ENCODE assay signal across 8 cellular contexts in genomic region chr6:41785689-41786450, GRCh38. TPM values are rescaled to one million over a fixed set of nuclear protein-coding genes. Genes with fewer than 3 reads are reported as not detected.
DNase-seq lines count a peak whose midpoint lies in the region; ATAC-seq, FAIRE-seq and TF ChIP-seq lines count a peak whose summit lies in the region.

No MANE protein-coding gene starts in this region.

- H3K27ac Mint-ChIP-seq in stimulated activated naive CD8-positive, alpha-beta T cell treated with anti-CD3 and anti-CD28 coated beads, Interleukin-15, Interleukin-2, amounts not matched to agents 100 ng/mL and 50 ng/mL, for 24 hours: no peak overlapping the region

- H3K27me3 Mint-ChIP-seq in stimulated activated naive CD8-positive, alpha-beta T cell treated with anti-CD3 and anti-CD28 coated beads, Interleukin-15, Interleukin-2, amounts not matched to agents 100 ng/mL and 50 ng/mL, for 24 hours: peaks cover 4% of the 10 kb centered on the region

- H3K27me3 ChIP-seq in pancreas: no peaks in the 10 kb centered on the region

- intact Hi-C loops in pancreas (cut with DNase I): loop anchor here in 2 of 3 donors (10.0 kb wide), 2 partner anchors 149 to 259 kb away; no protein-coding TSS in a partner anchor

- peak overlapping the region; percentile 97 for H3K4me3 Mint-ChIP-seq in stimulated activated naive CD8-positive, alpha-beta T cell treated with anti-CD3 and anti-CD28 coated beads, Interleukin-15, Interleukin-2, amounts not matched to agents 100 ng/mL and 50 ng/mL, for 24 hours

- no peak for FAIRE-seq in pancreas (lab: Jason Lieb, UNC)

- ATAC-seq in stimulated activated naive CD8-positive, alpha-beta T cell treated with anti-CD3 and anti-CD28 coated beads, Interleukin-15, Interleukin-2, amounts not matched to agents 100 U/mL and 50 U/mL, for 24 hours: no peak
- no peak for ATAC-seq in pancreas
- no peak for ATAC-seq in GM21515 (IDR thresholded peaks at IDR 0.05; ENCODE audit: unreplicated experiment)

- no peak for TF ChIP-seq CTCF in WI38 (IDR thresholded peaks at IDR 0.05; ENCODE audit: low read depth, low read length)
- no peak for TF ChIP-seq CTCF in pancreas (IDR thresholded peaks at IDR 0.05)

- peaks cover 14 to 20% (median 16%) of the 10 kb centered on the region in 3 donors for H3K4me1 ChIP-seq in pancreas

- H3K9me3 Mint-ChIP-seq in stimulated activated naive CD8-positive, alpha-beta T cell treated with anti-CD3 and anti-CD28 coated beads, Interleukin-15, Interleukin-2, amounts not matched to agents 100 ng/mL and 50 ng/mL, for 24 hours: no peaks in the 10 kb centered on the region

- peaks cover 0 to 9% (median 3%) of the 10 kb centered on the region in 3 donors for H3K36me3 ChIP-seq in pancreas

- peaks cover 22% of the 10 kb centered on the region for H3K36me3 Mint-ChIP-seq in stimulated activated naive CD8-positive, alpha-beta T cell treated with anti-CD3 and anti-CD28 coated beads, Interleukin-15, Interleukin-2, amounts not matched to agents 100 ng/mL and 50 ng/mL, for 24 hours (ENCODE audit: low read depth)

- H3K27ac ChIP-seq in pancreas: peak overlapping the region in 2 of 4 donors; percentile 92 to 93

- peaks cover 29% of the 10 kb centered on the region for H3K4me1 Mint-ChIP-seq in stimulated activated naive CD8-positive, alpha-beta T cell treated with anti-CD3 and anti-CD28 coated beads, Interleukin-15, Interleukin-2, amounts not matched to agents 100 ng/mL and 50 ng/mL, for 24 hours (ENCODE audit: low read depth)

- no peaks in the 10 kb centered on the region for H3K9me3 ChIP-seq in pancreas

- 15 to 17% methylated on average over 26 to 28 of the region's 29 CpGs for WGBS in pancreas, 2 donors

- no peak for DNase-seq in stimulated activated naive CD8-positive, alpha-beta T cell treated with anti-CD3 and anti-CD28 coated beads, Interleukin-15, Interleukin-2, amounts not matched to agents 100 U/mL and 50 U/mL, for 24 hours
- DNase-seq in foreskin melanocyte: peak; percentile 30
- peak in 3 of 6 donors; percentile 23 to 87 (median 29) for DNase-seq in pancreas
- DNase-seq in GF-D8 (lab: John Stamatoyannopoulos, UW): no peak
- no peak for DNase-seq in SKM-1 treated with dmso at 0.1 percent for 144 hours (lab: John Stamatoyannopoulos, UW; ENCODE audit: unreplicated experiment)

- H3K4me3 ChIP-seq in WI38 (ENCODE audit: low read depth, low read length) (peak overlapping the region; percentile 100), pancreas (peak overlapping the region; percentile 61 to 93 (median 82))

RNA-seq across cellular contexts. Expression of gene TOMM6, which starts 1.6 kb away (rescaled TPM):
- 10 to 100 TPM; 48.6 to 86.2 (median 66.8) TPM for total RNA-seq in pancreas
- 100 to 1,000 TPM; 123 to 196 TPM for polyA plus RNA-seq in pancreas

RNA-seq across cellular contexts. Expression of gene PRICKLE4, which starts 5.3 kb away (rescaled TPM):
- total RNA-seq in pancreas: 1 to 10 TPM in 4 of 6 donors, under 1 TPM in 2; 0.88 to 5.7 (median 1.3) TPM
- polyA plus RNA-seq in pancreas: 1 to 10 TPM; 2.6 to 2.7 TPM

RNA-seq across cellular contexts. Expression of gene FRS3, which starts 6.2 kb away (rescaled TPM):
- total RNA-seq in pancreas: 1 to 10 TPM; 2.1 to 5.2 (median 2.7) TPM
- polyA plus RNA-seq in pancreas: 1 to 10 TPM; 6.6 to 7.8 TPM

RNA-seq across cellular contexts. Expression of gene PGC, which starts 38.7 kb away (rescaled TPM):
- 10 to 100 TPM in 1 of 6 donors, 1 to 10 TPM in 5; 1.0 to 24.4 (median 3.2) TPM for total RNA-seq in pancreas
- 10 to 100 TPM in 1 of 2 donors, 1 to 10 TPM in 1; 1.5 to 33.6 TPM for polyA plus RNA-seq in pancreas

RNA-seq across cellular contexts. Expression of gene TFEB, which starts 50.5 kb away (rescaled TPM):
- total RNA-seq in pancreas: 10 to 100 TPM in 3 of 6 donors, 1 to 10 TPM in 3; 6.5 to 16.2 (median 10.1) TPM
- 10 to 100 TPM; 27.4 to 49.4 TPM for polyA plus RNA-seq in pancreas
